17 cellular contexts compared by ENCODE assay signal in the genomic region with DNA sequence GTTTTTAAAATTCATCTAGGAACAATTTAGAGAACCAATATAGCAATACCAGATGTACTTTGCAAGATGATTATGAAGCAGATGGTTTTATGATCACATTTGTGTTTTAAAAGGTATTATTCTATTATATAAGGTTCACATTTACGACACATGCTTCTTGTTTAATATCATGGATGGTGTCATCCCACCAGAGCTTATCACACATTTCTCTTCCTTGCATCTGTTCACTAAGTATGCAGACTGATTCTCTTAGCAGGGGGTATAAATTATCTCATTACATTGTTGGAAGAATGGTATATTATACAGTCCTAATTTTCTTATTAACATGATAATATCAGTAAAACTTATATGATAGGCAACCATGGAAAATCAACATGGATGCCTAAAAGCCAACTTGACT. TPM values are rescaled to one million over a fixed set of nuclear protein-coding genes. Genes with fewer than 3 reads are reported as not detected.
DNase-seq lines count a peak whose midpoint lies in the region; TF ChIP-seq lines count a peak whose summit lies in the region.
"Had no signal": no experiment of that assay in that cellular context is flagged by ENCODE, and none has a peak within 500 bp of the region (broad histone marks: within the 10 kb centered on the region; RNA-seq: fewer than 3 reads in every experiment).

No MANE protein-coding gene starts in this region.

- H3K36me3 Mint-ChIP-seq in glutamatergic neuron (ENCODE audit: unreplicated experiment): no peaks in the 10 kb centered on the region
- H3K36me3 Mint-ChIP-seq: CD4-positive, CD25-positive, alpha-beta regulatory T cell; CD8-positive, alpha-beta T cell had no signal

- DNase-seq in NCI-H82 (lab: John Stamatoyannopoulos, UW) (peak; percentile 2), NCI-H82 treated with DMSO at 0.1 percent for 48 hours (lab: John Stamatoyannopoulos, UW; ENCODE audit: unreplicated experiment) (no peak), SK-N-DZ (ENCODE audit: low spot score) (peak; percentile 28), glutamatergic neuron (no peak), activated T-cell treated with anti-CD3 and anti-CD28 coated beads for 4 hours (no peak)
- DNase-seq in stimulated activated CD4-positive, alpha-beta T cell treated with anti-CD3 and anti-CD28 coated beads, Interleukin-15, amount 100 ng/mL, for 24 hours: no peak
- DNase-seq: Caco-2; CD4-positive, CD25-positive, alpha-beta regulatory T cell; CD8-positive, alpha-beta T cell; DMS 273 treated with DMSO at 0.1 percent for 48 hours; DMS79; EL; GDM1; GM23248; H7; HCEC 1CT had no signal

- no peaks in the 10 kb centered on the region for H3K9me3 Mint-ChIP-seq in glutamatergic neuron (ENCODE audit: unreplicated experiment)
- H3K9me3 Mint-ChIP-seq: CD8-positive, alpha-beta T cell had no signal

- H3K4me3 Mint-ChIP-seq in glutamatergic neuron (ENCODE audit: unreplicated experiment): no peak overlapping the region
- H3K4me3 Mint-ChIP-seq: B cell; CD4-positive, CD25-positive, alpha-beta regulatory T cell; CD8-positive, alpha-beta T cell had no signal

- no peaks in the 10 kb centered on the region for H3K27me3 Mint-ChIP-seq in glutamatergic neuron (ENCODE audit: unreplicated experiment)

- no peak for TF ChIP-seq CTCF in glutamatergic neuron (IDR thresholded peaks at IDR 0.05; ENCODE audit: partially characterized antibody, unreplicated experiment)

- H3K27ac Mint-ChIP-seq in glutamatergic neuron (ENCODE audit: unreplicated experiment): peak overlapping the region; percentile 48
- H3K27ac Mint-ChIP-seq: B cell; CD4-positive, CD25-positive, alpha-beta regulatory T cell; CD8-positive, alpha-beta T cell had no signal

- no peaks in the 10 kb centered on the region for H3K4me1 Mint-ChIP-seq in glutamatergic neuron (ENCODE audit: low read depth, unreplicated experiment)
- H3K4me1 Mint-ChIP-seq: B cell; CD4-positive, CD25-positive, alpha-beta regulatory T cell had no signal

RNA-seq across cellular contexts. Expression of a gene that starts 21.0 kb away (rescaled TPM):
- 10.0 and 11.7 TPM in 2 replicates for polyA plus RNA-seq in SK-N-DZ (2014; cell fraction: cytosol; rRNA removed)
- polyA plus RNA-seq in SK-N-DZ (2014; cell fraction: nucleus; rRNA removed): 7.3 and 11.2 TPM in 2 replicates
- 10.7 TPM for total RNA-seq in glutamatergic neuron (ENCODE audit: unreplicated experiment)

Comparison
In these comparisons a context has a peak if more than half of its experiments do, and no peak if none do; other contexts are left out.
1. DNase-seq: peak in NCI-H82 (single experiment) and SK-N-DZ (single experiment); none in NCI-H82 treated with DMSO at 0.1 percent for 48 hours (single experiment), glutamatergic neuron (single experiment), activated T-cell treated with anti-CD3 and anti-CD28 coated beads for 4 hours (single experiment) and stimulated activated CD4-positive, alpha-beta T cell treated with anti-CD3 and anti-CD28 coated beads, Interleukin-15, amount 100 ng/mL, for 24 hours (single experiment).